ENCODE assay signal across 9 cellular contexts in genomic region chr9:129981180-129981907, GRCh38.
DNase-seq lines count a peak whose midpoint lies in the region; ATAC-seq, FAIRE-seq and TF ChIP-seq lines count a peak whose summit lies in the region.
"Had no signal": no experiment of that assay in that cellular context is flagged by ENCODE, and none has a peak within 500 bp of the region (broad histone marks: within the 10 kb centered on the region; RNA-seq: fewer than 3 reads in every experiment).

No MANE protein-coding gene starts in this region.

- 80 to 84% methylated on average over 15 of the region's 15 CpGs for WGBS in upper lobe of left lung, 2 donors

- intact Hi-C loops in endothelial cell of umbilical vein (cut with micrococcal nuclease): no loop called here

- H3K27ac Mint-ChIP-seq in memory B cell: peak overlapping the region; percentile 82
- H3K27ac Mint-ChIP-seq: activated naive CD8-positive, alpha-beta T cell treated with anti-CD3 and anti-CD28 coated beads, Interleukin-2, amount 10 ng/mL, durations not matched to agents 7 days and 5 days had no signal

- POLR2A ChIA-PET in endothelial cell of umbilical vein (lab: Charles Lee): no interaction called here

- no peak overlapping the region for H3K4me3 Mint-ChIP-seq in memory B cell
- H3K4me3 Mint-ChIP-seq: activated naive CD8-positive, alpha-beta T cell treated with anti-CD3 and anti-CD28 coated beads, Interleukin-2, amount 10 ng/mL, durations not matched to agents 7 days and 5 days had no signal

- BruUV-seq in endothelial cell of umbilical vein (replicated peaks; lab: Mats Ljungman, UMichigan): no TSS peak

- H3K9me3 ChIP-seq in endothelial cell of umbilical vein (replicated peaks; ENCODE audit: control insufficient read depth, insufficient read depth, low read length) (no peaks in the 10 kb centered on the region), upper lobe of left lung (no peaks in the 10 kb centered on the region)

- no peak overlapping the region for H3K4me3 ChIP-seq in endothelial cell of umbilical vein (replicated peaks in 1 of 3; ENCODE audit: insufficient read depth in 1 of 3, low read depth in 1 of 3, low read length in 3 of 3)
- no peak overlapping the region for H3K4me3 ChIP-seq in upper lobe of left lung

- peak overlapping the region; percentile 8 for H2AFZ ChIP-seq in endothelial cell of umbilical vein (ENCODE audit: low read depth, low read length)

- no peaks in the 10 kb centered on the region for H3K9me3 Mint-ChIP-seq in memory B cell

- peak; percentile 44 for DNase-seq in activated effector memory CD4-positive, alpha-beta T cell treated with anti-CD3 and anti-CD28 coated beads, Interleukin-2, amount 50 U/mL, for 16 hours
- DNase-seq in activated effector memory CD4-positive, alpha-beta T cell treated with Interleukin-2 at 50 U/mL for 16 hours: no peak
- DNase-seq in endothelial cell of umbilical vein (ENCODE audit: low read depth, low spot score): peak; percentile 89
- DNase-seq in memory B cell (ENCODE audit: low spot score in 2 of 2): no peak
- DNase-seq in upper lobe of left lung: peak in 1 of 2 donors; percentile 63
- DNase-seq in stimulated activated CD4-positive, alpha-beta T cell treated with anti-CD3 and anti-CD28 coated beads, Interleukin-2, amount 100 ng/mL, for 48 hours: no peak
- DNase-seq in activated CD4-positive, alpha-beta T cell treated with anti-CD3 and anti-CD28 coated beads for 1 hour: no peak
- DNase-seq: activated naive CD8-positive, alpha-beta T cell treated with anti-CD3 and anti-CD28 coated beads, Interleukin-2, amount 10 ng/mL, durations not matched to agents 7 days and 5 days had no signal

- FAIRE-seq in endothelial cell of umbilical vein (lab: Jason Lieb, UNC): peak; percentile 84

- H3K27ac ChIP-seq in endothelial cell of umbilical vein (ENCODE audit: insufficient read depth, low read depth, low read length) (peak overlapping the region; percentile 45), upper lobe of left lung (peak overlapping the region in 3 of 4 donors; percentile 53 to 79 (median 59))

- H3K27me3 ChIP-seq in endothelial cell of umbilical vein (ENCODE audit: control insufficient read depth in 2 of 2, insufficient read depth in 2 of 2, low read length in 2 of 2) (no peaks in the 10 kb centered on the region), upper lobe of left lung (no peaks in the 10 kb centered on the region)

- CTCF ChIA-PET in endothelial cell of umbilical vein (lab: Charles Lee): no interaction called here

- peaks cover 29% of the 10 kb centered on the region for H3K36me3 Mint-ChIP-seq in memory B cell

- peak in 2 of 4 donors; percentile 14 to 50 for TF ChIP-seq EP300 in upper lobe of left lung (IDR thresholded peaks at IDR 0.05)

- no peak for TF ChIP-seq POLR2A in endothelial cell of umbilical vein (IDR thresholded peaks at IDR 0.05; ENCODE audit: low read depth, low read length)
- TF ChIP-seq POLR2A in upper lobe of left lung (IDR thresholded peaks at IDR 0.05): no peak

- dilution Hi-C loops in endothelial cell of umbilical vein (cut with MboI; ENCODE audit: extremely low pct_ligation_motif_present, low sequenced_read_pairs): no loop called here

- peaks cover 22% of the 10 kb centered on the region for H3K4me1 Mint-ChIP-seq in memory B cell

- peak overlapping the region; percentile 25 for H3K9ac ChIP-seq in endothelial cell of umbilical vein (replicated peaks; ENCODE audit: extremely low read depth, insufficient read depth, low read length)

- H4K20me1 ChIP-seq in endothelial cell of umbilical vein (replicated peaks; ENCODE audit: control insufficient read depth, extremely low read depth, insufficient read depth, low read length): no peaks in the 10 kb centered on the region

- no peak for TF ChIP-seq CTCF in endothelial cell of umbilical vein (IDR thresholded peaks at IDR 0.05; ENCODE audit: extremely low read depth in 1 of 2, insufficient read depth in 1 of 2, low read depth in 1 of 2, low read length in 2 of 2)
- TF ChIP-seq CTCF in upper lobe of left lung (IDR thresholded peaks at IDR 0.05): no peak

- no peaks in the 10 kb centered on the region for H3K79me2 ChIP-seq in endothelial cell of umbilical vein (ENCODE audit: control insufficient read depth, insufficient read depth, low read length)

- H3K36me3 ChIP-seq in endothelial cell of umbilical vein (ENCODE audit: control insufficient read depth in 2 of 2, extremely low read depth in 1 of 2, insufficient read depth in 2 of 2, low read length in 2 of 2) (no peaks in the 10 kb centered on the region), upper lobe of left lung (peaks cover 0 to 25% (median 2%) of the 10 kb centered on the region in 4 donors)

- ATAC-seq in memory B cell (ENCODE audit: low read depth) (no peak), upper lobe of left lung (ENCODE audit: low FRiP score in 2 of 2) (peak in 1 of 2 donors; percentile 87), HG02981 (IDR thresholded peaks at IDR 0.05; ENCODE audit: unreplicated experiment) (no peak)

- no peak overlapping the region for H3K4me2 ChIP-seq in endothelial cell of umbilical vein (ENCODE audit: insufficient read depth, low read length)

- peaks cover 9% of the 10 kb centered on the region for H3K4me1 ChIP-seq in endothelial cell of umbilical vein (ENCODE audit: control insufficient read depth, extremely low read depth, insufficient read depth, low read length)
- H3K4me1 ChIP-seq in upper lobe of left lung: peaks cover 0 to 13% (median 8%) of the 10 kb centered on the region in 4 donors

- no peaks in the 10 kb centered on the region for H3K27me3 Mint-ChIP-seq in memory B cell
- H3K27me3 Mint-ChIP-seq: activated naive CD8-positive, alpha-beta T cell treated with anti-CD3 and anti-CD28 coated beads, Interleukin-2, amount 10 ng/mL, durations not matched to agents 7 days and 5 days had no signal

- no peaks in the 10 kb centered on the region for H3K9me1 ChIP-seq in endothelial cell of umbilical vein (replicated peaks; ENCODE audit: control insufficient read depth, extremely low read depth, insufficient read depth, low read length)

TF ChIP-seq in endothelial cell of umbilical vein, 7 proteins besides CTCF, POLR2A, EP300 and RAD21:
- no peak for TF ChIP-seq EZH2 (IDR thresholded peaks at IDR 0.05; ENCODE audit: borderline replicate concordance, low read depth, low read length, severe bottlenecking)
- TF ChIP-seq JUN (IDR thresholded peaks at IDR 0.05; ENCODE audit: borderline replicate concordance, insufficient read depth, insufficient read length, low read depth): peak; percentile 55
- TF ChIP-seq MYC (IDR thresholded peaks at IDR 0.05; ENCODE audit: low read depth, low read length): peak; percentile 84
- TF ChIP-seq GATA2 (IDR thresholded peaks at IDR 0.05; ENCODE audit: insufficient read depth, insufficient read length, low read depth, low read length): no peak
- TF ChIP-seq FOS (IDR thresholded peaks at IDR 0.05; ENCODE audit: borderline replicate concordance, insufficient read depth, low read length): peak; percentile 38
- peak; percentile 80 for TF ChIP-seq MAX (IDR thresholded peaks at IDR 0.05; ENCODE audit: insufficient read depth, insufficient read length)
- TF ChIP-seq POLR2AphosphoS5 (IDR thresholded peaks at IDR 0.05; ENCODE audit: insufficient read depth, low read depth, low read length): peak; percentile 25

Comparison
In these comparisons a context has a peak if more than half of its experiments do, and no peak if none do; other contexts are left out.
1. DNase-seq: peak in activated effector memory CD4-positive, alpha-beta T cell treated with anti-CD3 and anti-CD28 coated beads, Interleukin-2, amount 50 U/mL, for 16 hours (single experiment) and endothelial cell of umbilical vein (single experiment); none in activated effector memory CD4-positive, alpha-beta T cell treated with Interleukin-2 at 50 U/mL for 16 hours (single experiment), memory B cell (0 of 2), stimulated activated CD4-positive, alpha-beta T cell treated with anti-CD3 and anti-CD28 coated beads, Interleukin-2, amount 100 ng/mL, for 48 hours (0 of 2) and activated CD4-positive, alpha-beta T cell treated with anti-CD3 and anti-CD28 coated beads for 1 hour (single experiment).